ENCODE assay signal across 8 cellular contexts in the genomic region with DNA sequence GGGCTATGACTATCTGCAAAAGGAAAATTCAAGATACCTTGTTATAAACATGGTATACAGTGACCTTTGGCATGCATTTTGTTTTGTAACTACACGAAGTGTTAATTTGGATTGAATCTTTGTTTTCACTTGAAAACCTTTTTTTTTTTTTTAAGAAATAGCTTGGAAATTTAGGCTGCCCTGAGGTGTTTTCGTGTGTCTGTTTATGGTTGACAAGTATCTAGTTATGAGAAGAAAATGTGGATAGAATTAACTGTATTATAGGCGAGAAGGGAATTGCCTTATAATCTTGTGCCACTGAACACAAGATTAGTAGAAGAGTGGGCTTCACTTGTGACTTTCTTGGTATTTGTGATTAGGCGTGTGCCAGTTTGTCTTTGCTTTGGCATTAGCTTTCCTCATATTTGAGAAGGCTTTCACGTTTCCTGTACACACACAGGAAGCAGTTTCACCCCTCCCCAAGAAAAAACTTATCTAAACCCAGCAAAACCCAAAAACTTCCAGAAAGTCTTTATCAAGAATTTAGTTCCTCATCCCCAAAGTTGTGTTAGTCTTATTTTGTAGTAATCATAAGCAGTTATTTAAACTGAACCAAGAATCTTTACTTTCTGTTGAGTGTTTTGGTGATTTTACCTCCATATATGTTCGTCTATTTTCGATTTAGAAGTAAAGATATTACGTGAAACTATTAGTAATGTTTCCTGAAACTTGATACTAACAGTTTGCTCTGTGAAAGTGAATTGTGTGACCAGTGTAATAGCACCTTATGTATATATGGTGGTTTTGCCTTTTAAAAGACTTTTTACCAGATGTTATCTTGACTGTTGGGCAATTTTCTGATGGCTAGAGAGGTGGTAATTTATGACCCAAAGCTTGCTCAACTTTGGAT. TPM values are rescaled to one million over a fixed set of nuclear protein-coding genes. Genes with fewer than 3 reads are reported as not detected.
DNase-seq lines count a peak whose midpoint lies in the region; ATAC-seq and TF ChIP-seq lines count a peak whose summit lies in the region.

No MANE protein-coding gene starts in this region.

- H3K27me3 ChIP-seq in left lung: no peaks in the 10 kb centered on the region
- H3K27me3 ChIP-seq in uterus: no peaks in the 10 kb centered on the region
- H3K27me3 ChIP-seq in aorta (ENCODE audit: control insufficient read depth in 1 of 2, insufficient read depth in 2 of 2, low read length in 1 of 2): no peaks in the 10 kb centered on the region

- CTCF ChIA-PET in activated CD4-positive, alpha-beta memory T cell treated with anti-CD3 and anti-CD28 coated beads for 36 hours (lab: Charles Lee): interaction anchor here (1.1 to 3.0 kb wide), 4 partner anchors 12 to 93 kb away, joined by 5 to 11 read pairs (median 8); no protein-coding TSS in a partner anchor

- no peak for TF ChIP-seq CTCF in GM12865 (IDR thresholded peaks at IDR 0.05; ENCODE audit: insufficient read depth, low read depth, low read length, missing control alignments)
- TF ChIP-seq CTCF in left lung (IDR thresholded peaks at IDR 0.05): no peak
- no peak for TF ChIP-seq CTCF in uterus (IDR thresholded peaks at IDR 0.05)

- peak overlapping the region; percentile 22 to 100 for H3K27ac ChIP-seq in left lung
- peak overlapping the region; percentile 12 to 100 for H3K27ac ChIP-seq in uterus
- H3K27ac ChIP-seq in aorta (ENCODE audit: low read depth in 1 of 2, low read length in 2 of 2): no peak overlapping the region

- H3K9me3 ChIP-seq in left lung (no peaks in the 10 kb centered on the region), uterus (no peaks in the 10 kb centered on the region), aorta (ENCODE audit: control insufficient read depth, low read length) (no peaks in the 10 kb centered on the region)

- DNase-seq in GM12865 (ENCODE audit: low read depth) (peak; percentile 76), left lung (no peak), uterus (no peak), NCI-H2107 treated with DMSO at 0.1 percent for 48 hours (lab: John Stamatoyannopoulos, UW; ENCODE audit: unreplicated experiment) (no peak), aorta (no peak)
- no peak for DNase-seq in activated CD4-positive, alpha-beta memory T cell treated with anti-CD3 and anti-CD28 coated beads for 36 hours

- no peaks in the 10 kb centered on the region for H3K36me3 ChIP-seq in left lung
- H3K36me3 ChIP-seq in uterus: no peaks in the 10 kb centered on the region
- H3K36me3 ChIP-seq in aorta (ENCODE audit: control insufficient read depth in 1 of 2, insufficient read depth in 2 of 2, low read length in 1 of 2): no peaks in the 10 kb centered on the region

- WGBS in aorta, 2 donors: 8 to 10% methylated on average over 8 of the region's 8 CpGs

- H3K4me3 ChIP-seq in GM12865 (ENCODE audit: low read depth, low read length) (peak overlapping the region; percentile 62), left lung (peak overlapping the region in 1 of 2 donors; percentile 87), uterus (peak overlapping the region in 1 of 2 donors; percentile 81), aorta (ENCODE audit: low read length in 2 of 2) (peak overlapping the region in 1 of 2 donors; percentile 18)

- peak overlapping the region; percentile 89 for H3K27ac Mint-ChIP-seq in activated CD4-positive, alpha-beta memory T cell treated with anti-CD3 and anti-CD28 coated beads for 36 hours

- H3K27me3 Mint-ChIP-seq in activated CD4-positive, alpha-beta memory T cell treated with anti-CD3 and anti-CD28 coated beads for 36 hours: no peaks in the 10 kb centered on the region

- H3K4me1 Mint-ChIP-seq in activated CD4-positive, alpha-beta memory T cell treated with anti-CD3 and anti-CD28 coated beads for 36 hours (ENCODE audit: low read depth): peaks cover 60% of the 10 kb centered on the region

- ATAC-seq in HG03108 (IDR thresholded peaks at IDR 0.05; ENCODE audit: unreplicated experiment): peak; percentile 23
- ATAC-seq in left lung: no peak
- no peak for ATAC-seq in HG02970 (IDR thresholded peaks at IDR 0.05; ENCODE audit: low FRiP score, unreplicated experiment)
- ATAC-seq in aorta (ENCODE audit: low FRiP score): no peak

- POLR2A ChIA-PET in activated CD4-positive, alpha-beta memory T cell treated with anti-CD3 and anti-CD28 coated beads for 36 hours (lab: Charles Lee): interaction anchor here (2.4 to 5.0 kb wide), 2 partner anchors 38 to 194 kb away, joined by 17 to 18 read pairs; no protein-coding TSS in a partner anchor

- no peaks in the 10 kb centered on the region for H3K9me3 Mint-ChIP-seq in activated CD4-positive, alpha-beta memory T cell treated with anti-CD3 and anti-CD28 coated beads for 36 hours

- H3K36me3 Mint-ChIP-seq in activated CD4-positive, alpha-beta memory T cell treated with anti-CD3 and anti-CD28 coated beads for 36 hours: peaks cover 12% of the 10 kb centered on the region

- H3K4me1 ChIP-seq in left lung: peaks cover 9 to 66% of the 10 kb centered on the region in 2 donors
- peaks cover 0 to 9% of the 10 kb centered on the region in 2 donors for H3K4me1 ChIP-seq in uterus
- H3K4me1 ChIP-seq in aorta (ENCODE audit: control insufficient read depth in 1 of 2, insufficient read depth in 2 of 2, low read length in 2 of 2): peaks cover 2 to 6% of the 10 kb centered on the region in 2 donors

- TF ChIP-seq POLR2A in uterus (IDR thresholded peaks at IDR 0.05): no peak

- intact Hi-C loops in activated CD4-positive, alpha-beta memory T cell treated with anti-CD3 and anti-CD28 coated beads for 36 hours (cut with micrococcal nuclease): loop anchor here (1.0 to 2.0 kb wide), 2 partner anchors 38 to 92 kb away; no protein-coding TSS in a partner anchor
- intact Hi-C loops in left lung (cut with DNase I) (no loop called here), uterus (cut with DNase I; ENCODE audit: low total_unique reads) (no loop called here), aorta (cut with DNase I) (loop anchor here in 1 of 2 donors (5.0 to 10.0 kb wide), 3 partner anchors 47 to 194 kb away; no protein-coding TSS in a partner anchor)

- H3K4me3 Mint-ChIP-seq in activated CD4-positive, alpha-beta memory T cell treated with anti-CD3 and anti-CD28 coated beads for 36 hours: peak overlapping the region; percentile 88

RNA-seq across cellular contexts. Expression of a gene that starts 3.8 kb away (rescaled TPM):
- 10 to 100 TPM; 47.6 to 51.1 TPM for total RNA-seq in activated CD4-positive, alpha-beta memory T cell treated with anti-CD3 and anti-CD28 coated beads for 36 hours
- total RNA-seq in left lung: 10 to 100 TPM; 57.0 to 61.9 TPM
- 100 to 1,000 TPM in 3 of 4 donors, 10 to 100 TPM in 1; 42.0 to 137 (median 119) TPM for total RNA-seq in uterus
- total RNA-seq in aorta: 10 to 100 TPM; 70.0 to 76.6 TPM
- 10 to 100 TPM in 1 of 2 donors, 1 to 10 TPM in 1; 8.8 to 21.6 TPM for polyA plus RNA-seq in aorta

Comparison
In these comparisons a context has a peak if more than half of its experiments do, and no peak if none do; other contexts are left out.
1. H3K27ac ChIP-seq: peak in left lung (2 of 2) and uterus (2 of 2); none in aorta (0 of 2).